Comparison of ENCODE assay signal across 1 cellular context in genomic region chr6:2839195-2839981, GRCh38.
TF ChIP-seq lines count a peak whose summit lies in the region.

No MANE protein-coding gene starts in this region.

TF ChIP-seq in K562, 482 proteins besides CTCF, POLR2A, EP300 and RAD21:
- TF ChIP-seq ARID4B (CRISPR knock-in tag; IDR thresholded peaks at IDR 0.05): 0 out of 2 replicates have a peak, but pooled peaks have one; percentile 28
- TF ChIP-seq RERE (CRISPR knock-in tag; IDR thresholded peaks at IDR 0.05; ENCODE audit: borderline replicate concordance): 0 out of 2 replicates have a peak, but pooled peaks have one; percentile 63
- TF ChIP-seq FUS (optimal IDR thresholded peaks at IDR 0.05; ENCODE audit: low read depth, low read length): no peak
- 0 out of 2 replicates have a peak, but pooled peaks have one; percentile 27 for TF ChIP-seq THRB (CRISPR knock-in tag; conservative IDR thresholded peaks at IDR 0.05)
- 0 out of 4 replicates have a peak, but pooled peaks of 1 of the 2 experiments have one; percentile 29 for TF ChIP-seq KDM1A (IDR thresholded peaks at IDR 0.05)
- peak; percentile 27; the same call in 1 of the 2 replicates for TF ChIP-seq GABPB1 (CRISPR knock-in tag; IDR thresholded peaks at IDR 0.05)
- TF ChIP-seq CEBPG (CRISPR knock-in tag; IDR thresholded peaks at IDR 0.05): no peak
- TF ChIP-seq CEBPG (tag; conservative IDR thresholded peaks at IDR 0.05 in 1 of 2, IDR thresholded peaks at IDR 0.05 in 1 of 2): 0 out of 4 replicates have a peak, but pooled peaks of 1 of the 2 experiments have one; percentile 10
- no peak for TF ChIP-seq STAT5A (IDR thresholded peaks at IDR 0.05; ENCODE audit: borderline replicate concordance, low read length)
- TF ChIP-seq SMARCE1 (IDR thresholded peaks at IDR 0.05): no peak
- no peak for TF ChIP-seq ELF2 (CRISPR knock-in tag; IDR thresholded peaks at IDR 0.05)
- no peak for TF ChIP-seq NR2C2 (CRISPR knock-in tag; IDR thresholded peaks at IDR 0.05)
- TF ChIP-seq NR2C2 (tag; IDR thresholded peaks at IDR 0.05): no peak
- TF ChIP-seq SMC3 (conservative IDR thresholded peaks at IDR 0.05; ENCODE audit: insufficient read depth, low read depth, low read length): no peak
- TF ChIP-seq MTA2 (IDR thresholded peaks at IDR 0.05; ENCODE audit: low read depth): no peak
- 0 out of 2 replicates have a peak, but pooled peaks have one; percentile 27 for TF ChIP-seq ZBTB1 (CRISPR knock-in tag; IDR thresholded peaks at IDR 0.05; ENCODE audit: borderline replicate concordance, low read depth)
- TF ChIP-seq CBX5 (IDR thresholded peaks at IDR 0.05; ENCODE audit: borderline replicate concordance, low read depth): no peak
- TF ChIP-seq FOSL1 (tag; conservative IDR thresholded peaks at IDR 0.05): 0 out of 2 replicates have a peak, but pooled peaks have one; percentile 42
- no peak for TF ChIP-seq ZNF589 (CRISPR knock-in tag; IDR thresholded peaks at IDR 0.05; ENCODE audit: low read depth)
- no peak for TF ChIP-seq ZNF699 (CRISPR knock-in tag; IDR thresholded peaks at IDR 0.05; ENCODE audit: insufficient replicate concordance)
- no peak for TF ChIP-seq MCM2 (IDR thresholded peaks at IDR 0.05; ENCODE audit: low read depth)
- TF ChIP-seq ILK (tag; IDR thresholded peaks at IDR 0.05; ENCODE audit: borderline replicate concordance, low read depth): no peak
- TF ChIP-seq USF1 (CRISPR knock-in tag; IDR thresholded peaks at IDR 0.05): 0 out of 2 replicates have a peak, but pooled peaks have one; percentile 9
- TF ChIP-seq SP1 (CRISPR knock-in tag; IDR thresholded peaks at IDR 0.05): 0 out of 2 replicates have a peak, but pooled peaks have one; percentile 42
- no peak for TF ChIP-seq NCOA4 (IDR thresholded peaks at IDR 0.05; ENCODE audit: partially characterized antibody)
- no peak for TF ChIP-seq E2F1 (CRISPR knock-in tag; IDR thresholded peaks at IDR 0.05)
- TF ChIP-seq NKRF (IDR thresholded peaks at IDR 0.05; ENCODE audit: borderline replicate concordance): no peak
- no peak for TF ChIP-seq ZNF764 (CRISPR knock-in tag; IDR thresholded peaks at IDR 0.05; ENCODE audit: low read depth)
- TF ChIP-seq CBFA2T3 (IDR thresholded peaks at IDR 0.05): peak; percentile 36; the same call in 1 of the 2 replicates
- TF ChIP-seq CHCHD3 (CRISPR knock-in tag; IDR thresholded peaks at IDR 0.05): no peak
